In the genomic region with DNA sequence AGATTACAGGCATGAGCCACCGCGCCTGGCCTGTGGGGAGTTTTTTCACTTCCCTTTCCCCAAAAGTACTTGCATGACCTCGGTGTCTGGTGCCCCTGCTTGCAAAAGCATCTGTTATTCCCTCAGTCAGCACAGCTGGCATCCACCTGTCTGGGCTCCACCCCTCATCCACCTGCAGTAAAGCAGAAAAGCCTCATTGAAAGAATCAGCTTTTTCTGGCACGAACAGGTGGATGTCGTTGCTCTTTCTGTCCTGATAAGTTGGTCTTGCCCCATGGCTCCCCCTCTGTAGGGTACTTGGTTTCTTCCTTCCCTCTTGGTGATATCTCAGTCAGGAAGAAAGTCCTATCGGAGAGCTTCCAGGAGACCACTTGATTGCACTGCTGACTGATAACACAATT, we compare ENCODE assay signal across 9 cellular contexts. TPM values are rescaled to one million over a fixed set of nuclear protein-coding genes. Genes with fewer than 3 reads are reported as not detected.
A peak's percentile ranks its signal among the peaks of the same experiment; 100 is the strongest.
DNase-seq lines count a peak whose midpoint lies in the region; ATAC-seq and TF ChIP-seq lines count a peak whose summit lies in the region.
"Had no signal": no experiment of that assay in that cellular context is flagged by ENCODE, and none has a peak within 500 bp of the region (broad histone marks: within the 10 kb centered on the region; RNA-seq: fewer than 3 reads in every experiment).

No MANE protein-coding gene starts in this region.

- H3K4me3 ChIP-seq in HEK293 (ENCODE audit: low read depth, low read length) (no peak overlapping the region), Karpas-422 (ENCODE audit: low read length) (no peak overlapping the region)

- H3K4me3 Mint-ChIP-seq in activated T-cell treated with anti-CD3 and anti-CD28 coated beads, Interleukin-2, amount 50 U/mL, for 72 hours, result no peak overlapping the region
- H3K4me3 Mint-ChIP-seq: activated naive CD8-positive, alpha-beta T cell treated with anti-CD3 and anti-CD28 coated beads, Interleukin-2, amount 10 ng/mL, durations not matched to agents 7 days and 5 days had no signal

- no peaks in the 10 kb centered on the region for H3K27me3 ChIP-seq in Karpas-422 (ENCODE audit: low read length)

- H2AFZ ChIP-seq in Karpas-422 (ENCODE audit: low read length), result no peak overlapping the region

- H3K27me3 Mint-ChIP-seq in activated T-cell treated with anti-CD3 and anti-CD28 coated beads, Interleukin-2, amount 50 U/mL, for 72 hours (ENCODE audit: low read depth), result peaks cover 36% of the 10 kb centered on the region

- CTCF ChIA-PET in HEK293 (lab: Yijun Ruan, JAX), result interaction anchor here (0.8 kb wide), 1 partner anchor 60 kb away, joined by 4 read pairs; no protein-coding TSS in a partner anchor

- no peaks in the 10 kb centered on the region for H3K9me2 ChIP-seq in Karpas-422 (replicated peaks; ENCODE audit: insufficient read depth, low read length)

- no peak overlapping the region for H3K27ac Mint-ChIP-seq in activated T-cell treated with anti-CD3 and anti-CD28 coated beads, Interleukin-2, amount 50 U/mL, for 72 hours
- H3K27ac Mint-ChIP-seq: activated naive CD8-positive, alpha-beta T cell treated with anti-CD3 and anti-CD28 coated beads, Interleukin-2, amount 10 ng/mL, durations not matched to agents 7 days and 5 days had no signal

- peak; percentile 81 for DNase-seq in ELF-1 (ENCODE audit: low read depth, low spot score)
- peak; percentile 76 for DNase-seq in NCI-H2196 (lab: John Stamatoyannopoulos, UW; ENCODE audit: unreplicated experiment)
- DNase-seq in iPS-NIHi11 (ENCODE audit: low spot score), result peak; percentile 69
- no peak for DNase-seq in SKM-1 (lab: John Stamatoyannopoulos, UW; ENCODE audit: unreplicated experiment)
- DNase-seq in Karpas-422, result no peak
- DNase-seq in activated T-cell treated with anti-CD3 and anti-CD28 coated beads, Interleukin-2, amount 50 U/mL, for 72 hours, result no peak
- DNase-seq in stimulated activated CD4-positive, alpha-beta T cell treated with anti-CD3 and anti-CD28 coated beads, Interleukin-4, amount 100 ng/mL, for 4 hours, result no peak
- DNase-seq: activated naive CD8-positive, alpha-beta T cell treated with anti-CD3 and anti-CD28 coated beads, Interleukin-2, amount 10 ng/mL, durations not matched to agents 7 days and 5 days had no signal

- no peak overlapping the region for H3K4me2 ChIP-seq in Karpas-422 (ENCODE audit: low read depth, low read length, poor library complexity, severe bottlenecking)

- H3K9me3 Mint-ChIP-seq in activated T-cell treated with anti-CD3 and anti-CD28 coated beads, Interleukin-2, amount 50 U/mL, for 72 hours, result peaks cover 0 to 1% of the 10 kb centered on the region in 2 donors
- H3K9me3 Mint-ChIP-seq: activated naive CD8-positive, alpha-beta T cell treated with anti-CD3 and anti-CD28 coated beads, Interleukin-2, amount 10 ng/mL, durations not matched to agents 7 days and 5 days had no signal

- TF ChIP-seq CTCF in HEK293 (tag by site-specific recombination; IDR thresholded peaks at IDR 0.05), result no peak

- H3K27ac ChIP-seq in HEK293 (ENCODE audit: extremely low read depth, low read depth, low read length) (no peak overlapping the region), Karpas-422 (ENCODE audit: low read length) (no peak overlapping the region)

- H3K36me3 Mint-ChIP-seq in activated T-cell treated with anti-CD3 and anti-CD28 coated beads, Interleukin-2, amount 50 U/mL, for 72 hours (ENCODE audit: insufficient read depth in 2 of 2), result no peaks in the 10 kb centered on the region
- H3K36me3 Mint-ChIP-seq: activated naive CD8-positive, alpha-beta T cell treated with anti-CD3 and anti-CD28 coated beads, Interleukin-2, amount 10 ng/mL, durations not matched to agents 7 days and 5 days had no signal

- no peaks in the 10 kb centered on the region for H4K20me1 ChIP-seq in Karpas-422 (ENCODE audit: insufficient read depth, low read depth, low read length)

- ATAC-seq in activated T-cell treated with anti-CD3 and anti-CD28 coated beads, Interleukin-2, amount 50 U/mL, for 72 hours (replicated peaks in 1 of 2), result no peak

- POLR2A ChIA-PET in HEK293 (lab: Yijun Ruan, JAX), result interaction anchor here (1.7 kb wide), 1 partner anchor 11 kb away, joined by 7 read pairs; no protein-coding TSS in a partner anchor

- H3K9ac ChIP-seq in Karpas-422 (ENCODE audit: low read length), result no peak overlapping the region

- H3K4me1 Mint-ChIP-seq in activated T-cell treated with anti-CD3 and anti-CD28 coated beads, Interleukin-2, amount 50 U/mL, for 72 hours (ENCODE audit: low read depth), result no peaks in the 10 kb centered on the region
- H3K4me1 Mint-ChIP-seq: activated naive CD8-positive, alpha-beta T cell treated with anti-CD3 and anti-CD28 coated beads, Interleukin-2, amount 10 ng/mL, durations not matched to agents 7 days and 5 days had no signal

- H3K4me1 ChIP-seq in HEK293 (ENCODE audit: control insufficient read depth, insufficient read depth, low read length) (peaks cover 15% of the 10 kb centered on the region), Karpas-422 (ENCODE audit: low read length) (no peaks in the 10 kb centered on the region)

- H3K79me2 ChIP-seq in Karpas-422 (ENCODE audit: low read length), result no peaks in the 10 kb centered on the region

- H3K36me3 ChIP-seq in HEK293 (ENCODE audit: control insufficient read depth in 2 of 2, insufficient read depth in 1 of 2, low read length in 2 of 2) (no peaks in the 10 kb centered on the region), Karpas-422 (ENCODE audit: insufficient read depth, low read length) (no peaks in the 10 kb centered on the region)

- no peaks in the 10 kb centered on the region for H3K9me3 ChIP-seq in HEK293 (ENCODE audit: control insufficient read depth, insufficient read depth, low read depth, low read length)
- H3K9me3 ChIP-seq in Karpas-422 (ENCODE audit: low read length), result no peaks in the 10 kb centered on the region

TF ChIP-seq in HEK293, 187 proteins besides CTCF, POLR2A, EP300 and RAD21 (continues in another document):
- no peak for TF ChIP-seq RBAK (tag by site-specific recombination; IDR thresholded peaks at IDR 0.05)
- no peak for TF ChIP-seq HIC1 (tag by site-specific recombination; IDR thresholded peaks at IDR 0.05)
- TF ChIP-seq OSR2 (tag by site-specific recombination; IDR thresholded peaks at IDR 0.05), result no peak
- TF ChIP-seq FEZF1 (tag by site-specific recombination; IDR thresholded peaks at IDR 0.05), result 0 out of 2 replicates have a peak, but pooled peaks have one; percentile 12
- peak; percentile 88 for TF ChIP-seq SCRT1 (tag by site-specific recombination; IDR thresholded peaks at IDR 0.05; ENCODE audit: borderline replicate concordance)
- TF ChIP-seq ZNF2 (tag by site-specific recombination; IDR thresholded peaks at IDR 0.05), result 0 out of 2 replicates have a peak, but pooled peaks have one; percentile 21
- peak; percentile 86 for TF ChIP-seq SCRT2 (tag by site-specific recombination; IDR thresholded peaks at IDR 0.05)
- no peak for TF ChIP-seq ZBTB21 (tag by site-specific recombination; IDR thresholded peaks at IDR 0.05)
- TF ChIP-seq, protein P1, sequence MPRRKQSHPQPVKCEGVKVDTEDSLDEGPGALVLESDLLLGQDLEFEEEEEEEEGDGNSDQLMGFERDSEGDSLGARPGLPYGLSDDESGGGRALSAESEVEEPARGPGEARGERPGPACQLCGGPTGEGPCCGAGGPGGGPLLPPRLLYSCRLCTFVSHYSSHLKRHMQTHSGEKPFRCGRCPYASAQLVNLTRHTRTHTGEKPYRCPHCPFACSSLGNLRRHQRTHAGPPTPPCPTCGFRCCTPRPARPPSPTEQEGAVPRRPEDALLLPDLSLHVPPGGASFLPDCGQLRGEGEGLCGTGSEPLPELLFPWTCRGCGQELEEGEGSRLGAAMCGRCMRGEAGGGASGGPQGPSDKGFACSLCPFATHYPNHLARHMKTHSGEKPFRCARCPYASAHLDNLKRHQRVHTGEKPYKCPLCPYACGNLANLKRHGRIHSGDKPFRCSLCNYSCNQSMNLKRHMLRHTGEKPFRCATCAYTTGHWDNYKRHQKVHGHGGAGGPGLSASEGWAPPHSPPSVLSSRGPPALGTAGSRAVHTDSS (tag by site-specific recombination; IDR thresholded peaks at IDR 0.05), result no peak
- TF ChIP-seq ZBTB17 (tag by site-specific recombination; IDR thresholded peaks at IDR 0.05), result peak; percentile 29; the same call in 1 of the 2 replicates
- no peak for TF ChIP-seq ZNF311 (tag by site-specific recombination; IDR thresholded peaks at IDR 0.05; ENCODE audit: borderline replicate concordance)
- TF ChIP-seq ZNF785 (tag by site-specific recombination; IDR thresholded peaks at IDR 0.05), result no peak

RNA-seq across cellular contexts. Expression of gene WWC1, which starts 37.4 kb away (rescaled TPM):
- not detected in 2 replicates for total RNA-seq in Karpas-422 (2014; rRNA removed; shearing (Covaris generic); ENCODE audit: low replicate concordance)
- total RNA-seq in activated T-cell treated with anti-CD3 and anti-CD28 coated beads, Interleukin-2, amount 50 U/mL, for 72 hours, result under 1 TPM in 1 of 2 donors, not detected in 1; 0.35 TPM

Comparison
In these comparisons a context has a peak if more than half of its experiments do, and no peak if none do; other contexts are left out.
1. DNase-seq: peak in ELF-1 (single experiment), NCI-H2196 (single experiment) and iPS-NIHi11 (single experiment); none in SKM-1 (single experiment), Karpas-422 (single experiment), activated T-cell treated with anti-CD3 and anti-CD28 coated beads, Interleukin-2, amount 50 U/mL, for 72 hours (0 of 2) and stimulated activated CD4-positive, alpha-beta T cell treated with anti-CD3 and anti-CD28 coated beads, Interleukin-4, amount 100 ng/mL, for 4 hours (0 of 2).